10 cellular contexts compared by ENCODE assay signal in genomic region chr10:79488303-79488702, GRCh38. TPM values are rescaled to one million over a fixed set of nuclear protein-coding genes. Genes with fewer than 3 reads are reported as not detected.
DNase-seq lines count a peak whose midpoint lies in the region; ATAC-seq and TF ChIP-seq lines count a peak whose summit lies in the region.
"Had no signal": no experiment of that assay in that cellular context is flagged by ENCODE, and none has a peak within 500 bp of the region (broad histone marks: within the 10 kb centered on the region; RNA-seq: fewer than 3 reads in every experiment).

No MANE protein-coding gene starts in this region.

- peak; percentile 76 for ATAC-seq in HCT116
- no peak for ATAC-seq in GM18868 (IDR thresholded peaks at IDR 0.05; ENCODE audit: unreplicated experiment)

- H3K36me3 ChIP-seq in HCT116 (ENCODE audit: control insufficient read depth in 1 of 2, insufficient read depth in 2 of 2, low read length in 2 of 2) (no peaks in the 10 kb centered on the region), stomach (no peaks in the 10 kb centered on the region)
- H3K36me3 ChIP-seq: thyroid gland had no signal

- TF ChIP-seq EP300 in stomach (IDR thresholded peaks at IDR 0.05) = no peak

- no peaks in the 10 kb centered on the region for H3K27me3 Mint-ChIP-seq in MCF 10A (ENCODE audit: insufficient read depth, unreplicated experiment)
- H3K27me3 Mint-ChIP-seq in activated CD4-positive, alpha-beta T cell treated with anti-CD3 and anti-CD28 coated beads, Interleukin-2, amount 10 ng/mL, durations not matched to agents 7 days and 5 days = peaks cover 2% of the 10 kb centered on the region

- no peaks in the 10 kb centered on the region for H3K9me3 ChIP-seq in HCT116 (ENCODE audit: control insufficient read depth in 1 of 2, insufficient read depth in 1 of 2, low read depth in 1 of 2, low read length in 2 of 2)
- H3K9me3 ChIP-seq in stomach = no peaks in the 10 kb centered on the region
- H3K9me3 ChIP-seq: thyroid gland had no signal

- TF ChIP-seq CTCF in HCT116 (IDR thresholded peaks at IDR 0.05 in 2 of 3, conservative IDR thresholded peaks at IDR 0.05 in 1 of 3; ENCODE audit: borderline replicate concordance in 1 of 3, insufficient read depth in 1 of 3, low read depth in 2 of 3, low read length in 2 of 3) (no peak), MCF 10A (IDR thresholded peaks at IDR 0.05; ENCODE audit: unreplicated experiment) (no peak), stomach (IDR thresholded peaks at IDR 0.05) (no peak)

- H3K4me3 Mint-ChIP-seq in MCF 10A (ENCODE audit: unreplicated experiment) = no peak overlapping the region
- H3K4me3 Mint-ChIP-seq in activated CD4-positive, alpha-beta T cell treated with anti-CD3 and anti-CD28 coated beads, Interleukin-2, amount 10 ng/mL, durations not matched to agents 7 days and 5 days = no peak overlapping the region

- BruUV-seq in HCT116 (replicated peaks; lab: Mats Ljungman, UMichigan) (no TSS peak), MCF 10A (replicated peaks; lab: Mats Ljungman, UMichigan) (no TSS peak)

- no peak for TF ChIP-seq POLR2A in HCT116 (IDR thresholded peaks at IDR 0.05; ENCODE audit: borderline replicate concordance, extremely low read depth, insufficient read depth, insufficient read length)
- TF ChIP-seq POLR2A in stomach (IDR thresholded peaks at IDR 0.05) = no peak

- POLR2A ChIA-PET in HCT116 (lab: Charles Lee) (interaction anchor here (0.7 to 1.8 kb wide), 5 partner anchors 8 to 140 kb away, joined by 3 to 4 read pairs (median 4); partner anchors contain the start of gene ZCCHC24), MCF 10A (lab: Yijun Ruan, JAX) (interaction anchor here (0.6 to 1.4 kb wide), 7 partner anchors 8 to 647 kb away, joined by 3 to 8 read pairs (median 4); no protein-coding TSS in a partner anchor)
- POLR2A ChIA-PET in activated CD4-positive, alpha-beta T cell treated with anti-CD3 and anti-CD28 coated beads, Interleukin-2, amount 10 ng/mL, durations not matched to agents 7 days and 5 days (lab: Charles Lee) = no interaction called here

- peak overlapping the region; percentile 75 for H3K4me2 ChIP-seq in HCT116 (ENCODE audit: low read length)

- no peaks in the 10 kb centered on the region for H3K27me3 ChIP-seq in HCT116 (ENCODE audit: insufficient read depth, low read length)
- H3K27me3 ChIP-seq in stomach = no peaks in the 10 kb centered on the region
- H3K27me3 ChIP-seq: thyroid gland had no signal

- H3K4me3 ChIP-seq in HCT116 (replicated peaks in 1 of 2; ENCODE audit: low read depth in 1 of 2, low read length in 2 of 2) (peak overlapping the region in 1 of 2 experiments; percentile 37; a peak in 2 of 4 replicates), stomach (no peak overlapping the region)
- H3K4me3 ChIP-seq: thyroid gland had no signal

- intact Hi-C loops in HCT116 (cut with micrococcal nuclease) (no loop called here), MCF 10A (cut with micrococcal nuclease) (loop anchor here (5.0 kb wide), 1 partner anchor 36 kb away; no protein-coding TSS in a partner anchor), stomach (cut with DNase I; ENCODE audit: low total_unique reads) (no loop called here)

- H4K20me1 ChIP-seq in HCT116 (ENCODE audit: insufficient read depth) = no peaks in the 10 kb centered on the region

- DNase-seq in HCT116 (ENCODE audit: low read depth, low spot score) (peak; percentile 48), MCF 10A (ENCODE audit: unreplicated experiment) (peak; percentile 89), islet precursor cell (peak; percentile 96), stomach (peak; percentile 36), DMS 273 treated with DMSO at 0.1 percent for 48 hours (lab: John Stamatoyannopoulos, UW) (no peak), NCI-H2171 (lab: John Stamatoyannopoulos, UW) (no peak)
- no peak for DNase-seq in activated CD4-positive, alpha-beta T cell treated with anti-CD3 and anti-CD28 coated beads, Interleukin-2, amount 10 ng/mL, durations not matched to agents 7 days and 5 days

- H3K9ac ChIP-seq in HCT116 (ENCODE audit: low read length) = peak overlapping the region; percentile 10

- H3K4me1 Mint-ChIP-seq in MCF 10A (ENCODE audit: insufficient read depth, unreplicated experiment) = peaks cover 15% of the 10 kb centered on the region
- no peaks in the 10 kb centered on the region for H3K4me1 Mint-ChIP-seq in activated CD4-positive, alpha-beta T cell treated with anti-CD3 and anti-CD28 coated beads, Interleukin-2, amount 10 ng/mL, durations not matched to agents 7 days and 5 days
- H3K4me1 Mint-ChIP-seq: naive B cell had no signal

- H3K36me3 Mint-ChIP-seq in MCF 10A (ENCODE audit: insufficient read depth, unreplicated experiment) = no peaks in the 10 kb centered on the region
- no peaks in the 10 kb centered on the region for H3K36me3 Mint-ChIP-seq in activated CD4-positive, alpha-beta T cell treated with anti-CD3 and anti-CD28 coated beads, Interleukin-2, amount 10 ng/mL, durations not matched to agents 7 days and 5 days (ENCODE audit: low read depth)
- H3K36me3 Mint-ChIP-seq: naive B cell had no signal

- H3K4me1 ChIP-seq in HCT116 (ENCODE audit: control insufficient read depth in 1 of 2, insufficient read depth in 2 of 2, low read length in 2 of 2) = peaks cover 26 to 40% of the 10 kb centered on the region in 2 experiments
- peaks cover 0 to 34% (median 21%) of the 10 kb centered on the region in 4 donors for H3K4me1 ChIP-seq in stomach

- no peaks in the 10 kb centered on the region for H3K9me3 Mint-ChIP-seq in MCF 10A (ENCODE audit: unreplicated experiment)
- no peaks in the 10 kb centered on the region for H3K9me3 Mint-ChIP-seq in activated CD4-positive, alpha-beta T cell treated with anti-CD3 and anti-CD28 coated beads, Interleukin-2, amount 10 ng/mL, durations not matched to agents 7 days and 5 days
- H3K9me3 Mint-ChIP-seq: naive B cell had no signal

- CTCF ChIA-PET in HCT116 (lab: Charles Lee) = interaction anchor here (0.7 to 3.1 kb wide), 15 partner anchors 8 to 195 kb away, joined by 3 to 77 read pairs (median 5); partner anchors contain the start of gene PPIF
- CTCF ChIA-PET in MCF 10A (lab: Yijun Ruan, JAX) = interaction anchor here (0.7 to 2.1 kb wide), 8 partner anchors 13 to 154 kb away, joined by 3 to 11 read pairs (median 3); no protein-coding TSS in a partner anchor
- CTCF ChIA-PET in activated CD4-positive, alpha-beta T cell treated with anti-CD3 and anti-CD28 coated beads, Interleukin-2, amount 10 ng/mL, durations not matched to agents 7 days and 5 days (lab: Charles Lee) = interaction anchor here (1.6 to 1.9 kb wide), 2 partner anchors 9 to 11 kb away, joined by 5 to 7 read pairs; no protein-coding TSS in a partner anchor

- peak overlapping the region; percentile 34 for H2AFZ ChIP-seq in HCT116 (ENCODE audit: low read depth, low read length, poor library complexity, severe bottlenecking)

- H3K27ac ChIP-seq in HCT116 (ENCODE audit: low read depth, low read length) (peak overlapping the region; percentile 47), stomach (peak overlapping the region in 4 of 5 donors; percentile 73 to 84 (median 76))

- H3K9me2 ChIP-seq in HCT116 (ENCODE audit: insufficient read depth) = no peaks in the 10 kb centered on the region

- RAD21 ChIA-PET in HCT116 (lab: Charles Lee; ENCODE audit: low non-redundant PET in 1 of 2, low total read pairs in 2 of 2, uncharacterized antibody in 2 of 2, unreplicated experiment in 2 of 2) = interaction anchor here (0.7 to 2.0 kb wide), 4 partner anchors 42 to 114 kb away, joined by 3 to 16 read pairs (median 9); no protein-coding TSS in a partner anchor

- WGBS in stomach, 5 donors = 67 to 79% (median 74%) methylated on average over 4 to 5 of the region's 5 CpGs

- H3K27ac Mint-ChIP-seq in MCF 10A (ENCODE audit: low read depth, unreplicated experiment) = peak overlapping the region; percentile 80
- H3K27ac Mint-ChIP-seq in activated CD4-positive, alpha-beta T cell treated with anti-CD3 and anti-CD28 coated beads, Interleukin-2, amount 10 ng/mL, durations not matched to agents 7 days and 5 days = no peak overlapping the region
- H3K27ac Mint-ChIP-seq: naive B cell had no signal

- no peak for TF ChIP-seq RAD21 in HCT116 (IDR thresholded peaks at IDR 0.05; ENCODE audit: low read depth)

- no peaks in the 10 kb centered on the region for H3K79me2 ChIP-seq in HCT116 (ENCODE audit: insufficient read depth, low read length)

TF ChIP-seq in HCT116, 20 proteins besides CTCF, POLR2A, EP300 and RAD21 (continues in another document):
- TF ChIP-seq CBX3 (IDR thresholded peaks at IDR 0.05; ENCODE audit: low read depth) (no peak), POLR2AphosphoS5 (IDR thresholded peaks at IDR 0.05; ENCODE audit: low read depth, low read length) (peak; percentile 29; the same call in 1 of the 2 replicates), ATF3 (IDR thresholded peaks at IDR 0.05) (no peak), CEBPB (IDR thresholded peaks at IDR 0.05; ENCODE audit: low read depth) (no peak), FOSL1 (IDR thresholded peaks at IDR 0.05; ENCODE audit: low read depth) (peak; percentile 48), ZNF274 (IDR thresholded peaks at IDR 0.05; ENCODE audit: low read depth, low read length) (no peak), ELF1 (IDR thresholded peaks at IDR 0.05; ENCODE audit: borderline replicate concordance, low read depth) (no peak), ZFX (IDR thresholded peaks at IDR 0.05) (no peak), JUND (IDR thresholded peaks at IDR 0.05) (peak; percentile 41)

RNA-seq across cellular contexts. Expression of gene EIF5AL1, which starts 24.0 kb away (rescaled TPM):
- 5.6 TPM for total RNA-seq in HCT116 (2021; ENCODE audit: unreplicated experiment)
- 0.89 and 1.6 TPM in 2 replicates for polyA plus RNA-seq in HCT116 (2012)
- 0.42 and 0.54 TPM in 2 replicates for total RNA-seq in MCF 10A (2022)
- under 1 TPM in 2 of 5 donors, not detected in 3; 0.18 to 0.29 TPM for total RNA-seq in stomach
- under 1 TPM; 0.46 to 0.75 (median 0.68) TPM for polyA plus RNA-seq in stomach
- total RNA-seq in activated CD4-positive, alpha-beta T cell treated with anti-CD3 and anti-CD28 coated beads, Interleukin-2, amount 10 ng/mL, durations not matched to agents 7 days and 5 days = under 1 TPM; 0.06 to 0.37 TPM

RNA-seq across cellular contexts. Expression of gene ZCCHC24, which starts 42.9 kb away (rescaled TPM):
- 7.0 TPM for total RNA-seq in HCT116 (2021; ENCODE audit: unreplicated experiment)
- polyA plus RNA-seq in HCT116 (2012) = 2.8 and 3.1 TPM in 2 replicates
- 2.8 and 3.1 TPM in 2 replicates for total RNA-seq in MCF 10A (2022)
- total RNA-seq in stomach = 10 to 100 TPM in 4 of 5 donors, 1 to 10 TPM in 1; 9.7 to 60.3 (median 28.0) TPM
- 10 to 100 TPM; 13.3 to 53.0 (median 45.3) TPM for polyA plus RNA-seq in stomach
- under 1 TPM; 0.52 to 0.73 TPM for total RNA-seq in activated CD4-positive, alpha-beta T cell treated with anti-CD3 and anti-CD28 coated beads, Interleukin-2, amount 10 ng/mL, durations not matched to agents 7 days and 5 days

Comparison
In these comparisons a context has a peak if more than half of its experiments do, and no peak if none do; other contexts are left out.
1. DNase-seq: peak in HCT116 (single experiment), MCF 10A (single experiment), islet precursor cell (single experiment) and stomach (single experiment); none in DMS 273 treated with DMSO at 0.1 percent for 48 hours (single experiment), NCI-H2171 (single experiment) and activated CD4-positive, alpha-beta T cell treated with anti-CD3 and anti-CD28 coated beads, Interleukin-2, amount 10 ng/mL, durations not matched to agents 7 days and 5 days (single experiment).